Comparison of ENCODE assay signal across 2 cellular contexts in the genomic region with DNA sequence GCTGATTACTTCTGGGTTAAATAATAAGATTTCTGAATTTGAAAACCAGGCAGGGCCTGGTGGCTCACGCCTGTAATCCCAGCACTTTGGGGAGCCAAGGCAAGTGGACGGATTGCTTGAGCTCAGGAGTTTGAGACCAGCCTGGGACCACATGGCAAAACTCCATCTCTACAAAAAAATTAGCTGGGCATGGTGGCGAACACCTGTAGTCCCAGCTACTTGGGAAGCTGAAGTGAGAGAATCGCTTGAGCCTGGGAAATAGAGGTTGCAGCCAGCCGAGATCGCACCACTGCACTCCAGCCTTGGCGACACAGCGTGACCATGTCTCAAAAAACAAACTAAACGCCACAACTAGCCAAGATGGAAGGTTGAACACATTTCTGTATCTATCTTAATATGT.
TF ChIP-seq lines count a peak whose summit lies in the region.

No MANE protein-coding gene starts in this region.

TF ChIP-seq in SK-N-SH, 30 proteins besides CTCF, POLR2A, EP300 and RAD21 (continued from another document):
- TF ChIP-seq, protein P1, sequence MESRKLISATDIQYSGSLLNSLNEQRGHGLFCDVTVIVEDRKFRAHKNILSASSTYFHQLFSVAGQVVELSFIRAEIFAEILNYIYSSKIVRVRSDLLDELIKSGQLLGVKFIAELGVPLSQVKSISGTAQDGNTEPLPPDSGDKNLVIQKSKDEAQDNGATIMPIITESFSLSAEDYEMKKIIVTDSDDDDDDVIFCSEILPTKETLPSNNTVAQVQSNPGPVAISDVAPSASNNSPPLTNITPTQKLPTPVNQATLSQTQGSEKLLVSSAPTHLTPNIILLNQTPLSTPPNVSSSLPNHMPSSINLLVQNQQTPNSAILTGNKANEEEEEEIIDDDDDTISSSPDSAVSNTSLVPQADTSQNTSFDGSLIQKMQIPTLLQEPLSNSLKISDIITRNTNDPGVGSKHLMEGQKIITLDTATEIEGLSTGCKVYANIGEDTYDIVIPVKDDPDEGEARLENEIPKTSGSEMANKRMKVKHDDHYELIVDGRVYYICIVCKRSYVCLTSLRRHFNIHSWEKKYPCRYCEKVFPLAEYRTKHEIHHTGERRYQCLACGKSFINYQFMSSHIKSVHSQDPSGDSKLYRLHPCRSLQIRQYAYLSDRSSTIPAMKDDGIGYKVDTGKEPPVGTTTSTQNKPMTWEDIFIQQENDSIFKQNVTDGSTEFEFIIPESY (IDR thresholded peaks at IDR 0.05; ENCODE audit: borderline replicate concordance, low read depth) = no peak
- TF ChIP-seq NRF1 (IDR thresholded peaks at IDR 0.05; ENCODE audit: low read depth, low read length) (no peak), RCOR1 (IDR thresholded peaks at IDR 0.05; ENCODE audit: low read length) (no peak), FOXM1 (IDR thresholded peaks at IDR 0.05; ENCODE audit: low read depth) (no peak)
- TF ChIP-seq, protein P2, sequence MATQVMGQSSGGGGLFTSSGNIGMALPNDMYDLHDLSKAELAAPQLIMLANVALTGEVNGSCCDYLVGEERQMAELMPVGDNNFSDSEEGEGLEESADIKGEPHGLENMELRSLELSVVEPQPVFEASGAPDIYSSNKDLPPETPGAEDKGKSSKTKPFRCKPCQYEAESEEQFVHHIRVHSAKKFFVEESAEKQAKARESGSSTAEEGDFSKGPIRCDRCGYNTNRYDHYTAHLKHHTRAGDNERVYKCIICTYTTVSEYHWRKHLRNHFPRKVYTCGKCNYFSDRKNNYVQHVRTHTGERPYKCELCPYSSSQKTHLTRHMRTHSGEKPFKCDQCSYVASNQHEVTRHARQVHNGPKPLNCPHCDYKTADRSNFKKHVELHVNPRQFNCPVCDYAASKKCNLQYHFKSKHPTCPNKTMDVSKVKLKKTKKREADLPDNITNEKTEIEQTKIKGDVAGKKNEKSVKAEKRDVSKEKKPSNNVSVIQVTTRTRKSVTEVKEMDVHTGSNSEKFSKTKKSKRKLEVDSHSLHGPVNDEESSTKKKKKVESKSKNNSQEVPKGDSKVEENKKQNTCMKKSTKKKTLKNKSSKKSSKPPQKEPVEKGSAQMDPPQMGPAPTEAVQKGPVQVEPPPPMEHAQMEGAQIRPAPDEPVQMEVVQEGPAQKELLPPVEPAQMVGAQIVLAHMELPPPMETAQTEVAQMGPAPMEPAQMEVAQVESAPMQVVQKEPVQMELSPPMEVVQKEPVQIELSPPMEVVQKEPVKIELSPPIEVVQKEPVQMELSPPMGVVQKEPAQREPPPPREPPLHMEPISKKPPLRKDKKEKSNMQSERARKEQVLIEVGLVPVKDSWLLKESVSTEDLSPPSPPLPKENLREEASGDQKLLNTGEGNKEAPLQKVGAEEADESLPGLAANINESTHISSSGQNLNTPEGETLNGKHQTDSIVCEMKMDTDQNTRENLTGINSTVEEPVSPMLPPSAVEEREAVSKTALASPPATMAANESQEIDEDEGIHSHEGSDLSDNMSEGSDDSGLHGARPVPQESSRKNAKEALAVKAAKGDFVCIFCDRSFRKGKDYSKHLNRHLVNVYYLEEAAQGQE (IDR thresholded peaks at IDR 0.05; ENCODE audit: low read depth, low read length) = no peak

TF ChIP-seq in SK-N-SH treated with all-trans-retinoic acid at 6 μM for 48 hours, 23 proteins besides CTCF, POLR2A, EP300 and RAD21 (continued from another document):
- TF ChIP-seq, protein P3, sequence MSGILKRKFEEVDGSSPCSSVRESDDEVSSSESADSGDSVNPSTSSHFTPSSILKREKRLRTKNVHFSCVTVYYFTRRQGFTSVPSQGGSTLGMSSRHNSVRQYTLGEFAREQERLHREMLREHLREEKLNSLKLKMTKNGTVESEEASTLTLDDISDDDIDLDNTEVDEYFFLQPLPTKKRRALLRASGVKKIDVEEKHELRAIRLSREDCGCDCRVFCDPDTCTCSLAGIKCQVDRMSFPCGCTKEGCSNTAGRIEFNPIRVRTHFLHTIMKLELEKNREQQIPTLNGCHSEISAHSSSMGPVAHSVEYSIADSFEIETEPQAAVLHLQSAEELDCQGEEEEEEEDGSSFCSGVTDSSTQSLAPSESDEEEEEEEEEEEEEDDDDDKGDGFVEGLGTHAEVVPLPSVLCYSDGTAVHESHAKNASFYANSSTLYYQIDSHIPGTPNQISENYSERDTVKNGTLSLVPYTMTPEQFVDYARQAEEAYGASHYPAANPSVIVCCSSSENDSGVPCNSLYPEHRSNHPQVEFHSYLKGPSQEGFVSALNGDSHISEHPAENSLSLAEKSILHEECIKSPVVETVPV (CRISPR knock-in tag; IDR thresholded peaks at IDR 0.05) = no peak
- TF ChIP-seq, protein P4, sequence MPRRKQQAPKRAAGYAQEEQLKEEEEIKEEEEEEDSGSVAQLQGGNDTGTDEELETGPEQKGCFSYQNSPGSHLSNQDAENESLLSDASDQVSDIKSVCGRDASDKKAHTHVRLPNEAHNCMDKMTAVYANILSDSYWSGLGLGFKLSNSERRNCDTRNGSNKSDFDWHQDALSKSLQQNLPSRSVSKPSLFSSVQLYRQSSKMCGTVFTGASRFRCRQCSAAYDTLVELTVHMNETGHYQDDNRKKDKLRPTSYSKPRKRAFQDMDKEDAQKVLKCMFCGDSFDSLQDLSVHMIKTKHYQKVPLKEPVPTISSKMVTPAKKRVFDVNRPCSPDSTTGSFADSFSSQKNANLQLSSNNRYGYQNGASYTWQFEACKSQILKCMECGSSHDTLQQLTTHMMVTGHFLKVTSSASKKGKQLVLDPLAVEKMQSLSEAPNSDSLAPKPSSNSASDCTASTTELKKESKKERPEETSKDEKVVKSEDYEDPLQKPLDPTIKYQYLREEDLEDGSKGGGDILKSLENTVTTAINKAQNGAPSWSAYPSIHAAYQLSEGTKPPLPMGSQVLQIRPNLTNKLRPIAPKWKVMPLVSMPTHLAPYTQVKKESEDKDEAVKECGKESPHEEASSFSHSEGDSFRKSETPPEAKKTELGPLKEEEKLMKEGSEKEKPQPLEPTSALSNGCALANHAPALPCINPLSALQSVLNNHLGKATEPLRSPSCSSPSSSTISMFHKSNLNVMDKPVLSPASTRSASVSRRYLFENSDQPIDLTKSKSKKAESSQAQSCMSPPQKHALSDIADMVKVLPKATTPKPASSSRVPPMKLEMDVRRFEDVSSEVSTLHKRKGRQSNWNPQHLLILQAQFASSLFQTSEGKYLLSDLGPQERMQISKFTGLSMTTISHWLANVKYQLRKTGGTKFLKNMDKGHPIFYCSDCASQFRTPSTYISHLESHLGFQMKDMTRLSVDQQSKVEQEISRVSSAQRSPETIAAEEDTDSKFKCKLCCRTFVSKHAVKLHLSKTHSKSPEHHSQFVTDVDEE (CRISPR knock-in tag; IDR thresholded peaks at IDR 0.05) = no peak
- no peak for TF ChIP-seq OSR1 (CRISPR knock-in tag; IDR thresholded peaks at IDR 0.05)
- TF ChIP-seq, protein P5, sequence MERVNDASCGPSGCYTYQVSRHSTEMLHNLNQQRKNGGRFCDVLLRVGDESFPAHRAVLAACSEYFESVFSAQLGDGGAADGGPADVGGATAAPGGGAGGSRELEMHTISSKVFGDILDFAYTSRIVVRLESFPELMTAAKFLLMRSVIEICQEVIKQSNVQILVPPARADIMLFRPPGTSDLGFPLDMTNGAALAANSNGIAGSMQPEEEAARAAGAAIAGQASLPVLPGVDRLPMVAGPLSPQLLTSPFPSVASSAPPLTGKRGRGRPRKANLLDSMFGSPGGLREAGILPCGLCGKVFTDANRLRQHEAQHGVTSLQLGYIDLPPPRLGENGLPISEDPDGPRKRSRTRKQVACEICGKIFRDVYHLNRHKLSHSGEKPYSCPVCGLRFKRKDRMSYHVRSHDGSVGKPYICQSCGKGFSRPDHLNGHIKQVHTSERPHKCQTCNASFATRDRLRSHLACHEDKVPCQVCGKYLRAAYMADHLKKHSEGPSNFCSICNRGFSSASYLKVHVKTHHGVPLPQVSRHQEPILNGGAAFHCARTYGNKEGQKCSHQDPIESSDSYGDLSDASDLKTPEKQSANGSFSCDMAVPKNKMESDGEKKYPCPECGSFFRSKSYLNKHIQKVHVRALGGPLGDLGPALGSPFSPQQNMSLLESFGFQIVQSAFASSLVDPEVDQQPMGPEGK (CRISPR knock-in tag; IDR thresholded peaks at IDR 0.05; ENCODE audit: borderline replicate concordance) = no peak
